ENCODE assay signal across 25 cellular contexts in genomic region chr3:39158138-39158715, GRCh38. TPM values are rescaled to one million over a fixed set of nuclear protein-coding genes. Genes with fewer than 3 reads are reported as not detected.
DNase-seq lines count a peak whose midpoint lies in the region; ATAC-seq and TF ChIP-seq lines count a peak whose summit lies in the region.
"Had no signal": no experiment of that assay in that cellular context is flagged by ENCODE, and none has a peak within 500 bp of the region (broad histone marks: within the 10 kb centered on the region; RNA-seq: fewer than 3 reads in every experiment).

No MANE protein-coding gene starts in this region.

- TF ChIP-seq CTCF in ascending aorta (IDR thresholded peaks at IDR 0.05) (no peak), colonic mucosa (IDR thresholded peaks at IDR 0.05) (no peak)

- no peak overlapping the region for H3K4me2 ChIP-seq in trophoblast cell (ENCODE audit: low read length)

- H3K4me1 ChIP-seq in ascending aorta (peaks cover 0 to 2% of the 10 kb centered on the region in 2 donors), trophoblast cell (ENCODE audit: control insufficient read depth in 1 of 2, insufficient read depth in 2 of 2, low read length in 2 of 2) (peaks cover 8 to 10% of the 10 kb centered on the region in 2 experiments), colonic mucosa (peaks cover 4% of the 10 kb centered on the region)

- no peak overlapping the region for H3K23ac ChIP-seq in trophoblast cell (ENCODE audit: low read length)

- peaks cover 16% of the 10 kb centered on the region for H3K79me1 ChIP-seq in trophoblast cell (ENCODE audit: low read length)

- no peaks in the 10 kb centered on the region for H3K27me3 ChIP-seq in ascending aorta
- H3K27me3 ChIP-seq in trophoblast cell (ENCODE audit: insufficient read depth, low read length): no peaks in the 10 kb centered on the region
- no peaks in the 10 kb centered on the region for H3K27me3 ChIP-seq in colonic mucosa
- H3K27me3 ChIP-seq: SJSA1 had no signal

- H3K4ac ChIP-seq in trophoblast cell (ENCODE audit: low read depth, low read length): no peak overlapping the region

- WGBS in trophoblast cell (ENCODE audit: extremely low coverage, insufficient coverage, insufficient read length): no CpG with 5 or more reads among the region's 5 CpGs

- H4K8ac ChIP-seq in trophoblast cell (ENCODE audit: low read depth, low read length): no peak overlapping the region

- peaks cover 5% of the 10 kb centered on the region for H3K79me2 ChIP-seq in trophoblast cell (ENCODE audit: control insufficient read depth, insufficient read depth, low read length, poor library complexity)

- H4K91ac ChIP-seq in trophoblast cell (ENCODE audit: low read depth, low read length): no peak overlapping the region

- no peak overlapping the region for H3K14ac ChIP-seq in trophoblast cell (ENCODE audit: low read length)

- H3K9ac ChIP-seq in trophoblast cell (ENCODE audit: low read length): no peak overlapping the region
- no peak overlapping the region for H3K9ac ChIP-seq in colonic mucosa (ENCODE audit: low read depth in 2 of 2, low read length in 2 of 2)
- H3K9ac ChIP-seq: GM23248 had no signal

- H2AK5ac ChIP-seq in trophoblast cell (ENCODE audit: low read length): no peak overlapping the region

- no peak overlapping the region for H3K18ac ChIP-seq in trophoblast cell (ENCODE audit: low read length)

- peak overlapping the region; percentile 72 for H2BK5ac ChIP-seq in trophoblast cell (ENCODE audit: low read depth, low read length, poor library complexity)

- intact Hi-C loops in ascending aorta (cut with DNase I) (no loop called here), colonic mucosa (cut with DNase I) (no loop called here), posterior vena cava (cut with DNase I) (no loop called here)

- no peak overlapping the region for H4K12ac ChIP-seq in trophoblast cell (ENCODE audit: low read depth, low read length)

- ATAC-seq in GM18505 (IDR thresholded peaks at IDR 0.05; ENCODE audit: unreplicated experiment): no peak
- ATAC-seq: HCT116, Right ventricle myocardium inferior had no signal

- no peak overlapping the region for H2AFZ ChIP-seq in trophoblast cell (ENCODE audit: insufficient read depth, low read length, poor library complexity)
- H2AFZ ChIP-seq: GM23248 had no signal

- H3K27ac ChIP-seq in ascending aorta (peak overlapping the region; percentile 4 to 31), trophoblast cell (ENCODE audit: low read depth, low read length) (peak overlapping the region; percentile 50), colonic mucosa (no peak overlapping the region)
- H3K27ac ChIP-seq: GM23248, SJSA1 had no signal

- H2BK12ac ChIP-seq in trophoblast cell (ENCODE audit: low read length): peak overlapping the region; percentile 73

- no peak overlapping the region for H2BK120ac ChIP-seq in trophoblast cell (ENCODE audit: insufficient read depth, low read length, poor library complexity)

- no peaks in the 10 kb centered on the region for H3K9me3 ChIP-seq in ascending aorta
- H3K9me3 ChIP-seq in trophoblast cell (ENCODE audit: insufficient read depth, low read depth, low read length): no peaks in the 10 kb centered on the region
- no peaks in the 10 kb centered on the region for H3K9me3 ChIP-seq in colonic mucosa
- H3K9me3 ChIP-seq: SJSA1 had no signal

- DNase-seq in ELF-1 (ENCODE audit: low read depth, low spot score) (peak; percentile 71), ascending aorta (ENCODE audit: low spot score in 2 of 2) (no peak), left kidney (ENCODE audit: low read depth, low spot score) (peak; percentile 21), trophoblast cell (no peak), colonic mucosa (no peak), posterior vena cava (ENCODE audit: low spot score) (no peak), nucleus accumbens (lab: John Stamatoyannopoulos, UW) (no peak)
- DNase-seq: AML-193; C1 segment of cervical spinal cord; Calu3; CD8-positive, alpha-beta memory T cell; EL; GM23248; KG1; NCI-H1105; NCI-H2029 treated with DMSO at 0.1 percent for 48 hours; NCI-H2171; NCI-H524 treated with DMSO at 0.1 percent for 48 hours had no signal

- no peak for TF ChIP-seq POLR2A in GM18505 (IDR thresholded peaks at IDR 0.05; ENCODE audit: borderline replicate concordance, extremely low read depth, insufficient read depth, insufficient read length)

- no peaks in the 10 kb centered on the region for H3K36me3 ChIP-seq in ascending aorta
- H3K36me3 ChIP-seq in trophoblast cell (ENCODE audit: control insufficient read depth in 1 of 2, insufficient read depth in 2 of 2, low read length in 2 of 2): no peaks in the 10 kb centered on the region
- no peaks in the 10 kb centered on the region for H3K36me3 ChIP-seq in colonic mucosa

- H3K4me3 ChIP-seq in ascending aorta: no peak overlapping the region
- H3K4me3 ChIP-seq in trophoblast cell (ENCODE audit: low read depth, low read length): no peak overlapping the region
- no peak overlapping the region for H3K4me3 ChIP-seq in colonic mucosa
- H3K4me3 ChIP-seq: GM23248, SJSA1 had no signal

RNA-seq across cellular contexts. Expression of gene CSRNP1, which starts 4.8 kb away (rescaled TPM):
- total RNA-seq in ascending aorta: 176 TPM
- 35.6 and 35.8 TPM in 2 replicates for polyA plus RNA-seq in trophoblast cell (2013)
- total RNA-seq in colonic mucosa: 10 to 100 TPM; 11.2 to 26.6 TPM
- 10 to 100 TPM; 23.5 to 61.4 TPM for total RNA-seq in posterior vena cava

RNA-seq across cellular contexts. Expression of gene XIRP1, which starts 34.2 kb away (rescaled TPM):
- total RNA-seq in ascending aorta: not detected
- polyA plus RNA-seq in trophoblast cell (2013): 0.05 and 0.07 TPM in 2 replicates
- not detected for total RNA-seq in colonic mucosa
- total RNA-seq in posterior vena cava: 1 to 10 TPM in 1 of 2 donors, under 1 TPM in 1; 0.23 to 7.1 TPM
- total RNA-seq: A172, Calu3, GM23248, HT1080 had no signal
- polyA plus RNA-seq: AG04450; CD8-positive, alpha-beta memory T cell; GM23248 had no signal

RNA-seq across cellular contexts. Expression of gene TTC21A, which starts 50.7 kb away (rescaled TPM):
- 0.43 TPM for total RNA-seq in ascending aorta
- polyA plus RNA-seq in trophoblast cell (2013): 1.8 and 2.1 TPM in 2 replicates
- total RNA-seq in colonic mucosa: 1 to 10 TPM; 2.8 to 6.1 TPM
- total RNA-seq in posterior vena cava: 1 to 10 TPM; 3.0 to 5.4 TPM

RNA-seq across cellular contexts. Expression of gene GORASP1, which starts 50.8 kb away (rescaled TPM):
- total RNA-seq in ascending aorta (186 TPM), colonic mucosa (100 to 1,000 TPM in 1 of 2 donors, 10 to 100 TPM in 1; 84.2 to 106 TPM), posterior vena cava (10 to 100 TPM; 50.8 to 61.8 TPM)
- 19.6 and 19.9 TPM in 2 replicates for polyA plus RNA-seq in trophoblast cell (2013)

Comparison
In these comparisons a context has a peak if more than half of its experiments do, and no peak if none do; other contexts are left out.
1. DNase-seq: peak in ELF-1 (single experiment) and left kidney (single experiment); none in ascending aorta (0 of 2), trophoblast cell (0 of 2), colonic mucosa (single experiment), posterior vena cava (single experiment) and nucleus accumbens (0 of 56).